In the genomic region with DNA sequence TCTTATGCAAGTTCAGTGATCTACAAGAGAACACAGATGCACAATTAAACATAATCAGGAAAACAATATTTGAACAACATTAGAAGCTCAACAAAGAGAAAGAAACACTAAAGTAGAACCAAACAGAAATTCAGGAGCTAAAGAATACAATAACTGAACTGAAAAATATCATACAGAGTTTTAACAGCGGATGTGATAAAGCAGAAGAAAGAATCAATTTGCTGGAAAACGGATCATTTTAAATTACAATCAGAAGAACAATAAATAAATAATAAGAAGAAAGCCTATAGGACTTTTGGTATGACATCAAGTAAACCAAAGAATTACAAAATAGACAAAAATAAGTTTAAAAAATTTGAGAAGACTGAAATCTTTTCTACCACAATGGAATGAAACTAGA, we compare ENCODE assay signal across 10 cellular contexts. TPM values are rescaled to one million over a fixed set of nuclear protein-coding genes. Genes with fewer than 3 reads are reported as not detected.
"Had no signal": no experiment of that assay in that cellular context is flagged by ENCODE, and none has a peak within 500 bp of the region (broad histone marks: within the 10 kb centered on the region; RNA-seq: fewer than 3 reads in every experiment).

No MANE protein-coding gene starts in this region.

- H3K27ac ChIP-seq: HL-60, KMS-11 had no signal

- H3K4me2 ChIP-seq: KMS-11 had no signal

- ATAC-seq: HepG2 had no signal

- FAIRE-seq: HepG2, HTR-8/SVneo had no signal

- H3K9ac ChIP-seq: KMS-11 had no signal

- DNase-seq: IMR-90, KBM-7, KG1 had no signal

RNA-seq across cellular contexts. Expression of a gene that starts 36.3 kb away (rescaled TPM):
- total RNA-seq: HepG2, HT1080, IMR-90 had no signal
- polyA plus RNA-seq: HepG2, IgD-negative memory B cell, IMR-90 had no signal

RNA-seq across cellular contexts. Expression of a gene that starts 52.9 kb away (rescaled TPM):
- total RNA-seq: HepG2, HT-29, HT1080, IMR-90 had no signal
- polyA plus RNA-seq: HepG2, IgD-negative memory B cell, IMR-90 had no signal
